ENCODE assay signal across 8 cellular contexts in genomic region chr1:10693497-10694273, GRCh38.
DNase-seq lines count a peak whose midpoint lies in the region; ATAC-seq and TF ChIP-seq lines count a peak whose summit lies in the region.

No MANE protein-coding gene starts in this region.

- H3K27me3 Mint-ChIP-seq in activated CD4-positive, alpha-beta T cell treated with anti-CD3 and anti-CD28 coated beads, Interleukin-2, amount 10 ng/mL, durations not matched to agents 7 days and 5 days = peaks cover 12% of the 10 kb centered on the region
- H3K27me3 Mint-ChIP-seq in natural killer cell (ENCODE audit: low read depth in 2 of 2) = no peaks in the 10 kb centered on the region

- DNase-seq in AG08396 (ENCODE audit: low spot score) = peak; percentile 60
- DNase-seq in GM19238 (ENCODE audit: insufficient read length, low spot score) = peak; percentile 72
- DNase-seq in MG63 = peak; percentile 52
- DNase-seq in activated CD4-positive, alpha-beta T cell treated with anti-CD3 and anti-CD28 coated beads, Interleukin-2, amount 10 ng/mL, durations not matched to agents 7 days and 5 days = peak; percentile 43
- peak; percentile 62 for DNase-seq in natural killer cell
- DNase-seq in NCI-H1092 (lab: John Stamatoyannopoulos, UW) = no peak

- WGBS in urinary bladder = under 1% methylated on average over 79 of the region's 79 CpGs

- TF ChIP-seq CTCF in natural killer cell (IDR thresholded peaks at IDR 0.05) = no peak

- H3K36me3 ChIP-seq in MG63 = no peaks in the 10 kb centered on the region
- no peaks in the 10 kb centered on the region for H3K36me3 ChIP-seq in endocrine pancreas (ENCODE audit: control insufficient read depth, insufficient read depth, low read length)
- no peaks in the 10 kb centered on the region for H3K36me3 ChIP-seq in urinary bladder (ENCODE audit: insufficient read depth)

- H3K27me3 ChIP-seq in MG63 (no peaks in the 10 kb centered on the region), endocrine pancreas (ENCODE audit: control insufficient read depth, insufficient read depth, low read length) (no peaks in the 10 kb centered on the region)

- peak; percentile 31 to 45 (median 36) for ATAC-seq in natural killer cell

- peak overlapping the region; percentile 32 for H3K9ac ChIP-seq in endocrine pancreas (ENCODE audit: control insufficient read depth, insufficient read depth, low read length)

- no peaks in the 10 kb centered on the region for H3K36me3 Mint-ChIP-seq in activated CD4-positive, alpha-beta T cell treated with anti-CD3 and anti-CD28 coated beads, Interleukin-2, amount 10 ng/mL, durations not matched to agents 7 days and 5 days (ENCODE audit: low read depth)
- H3K36me3 Mint-ChIP-seq in natural killer cell = no peaks in the 10 kb centered on the region

- no peaks in the 10 kb centered on the region for H3K9me3 ChIP-seq in MG63
- no peaks in the 10 kb centered on the region for H3K9me3 ChIP-seq in endocrine pancreas (ENCODE audit: control insufficient read depth, low read length)

- H3K4me1 ChIP-seq in endocrine pancreas (ENCODE audit: control insufficient read depth, insufficient read depth, low read length) (no peaks in the 10 kb centered on the region), urinary bladder (ENCODE audit: insufficient read depth) (no peaks in the 10 kb centered on the region)

- POLR2A ChIA-PET in activated CD4-positive, alpha-beta T cell treated with anti-CD3 and anti-CD28 coated beads, Interleukin-2, amount 10 ng/mL, durations not matched to agents 7 days and 5 days (lab: Charles Lee) = no interaction called here

- CTCF ChIA-PET in activated CD4-positive, alpha-beta T cell treated with anti-CD3 and anti-CD28 coated beads, Interleukin-2, amount 10 ng/mL, durations not matched to agents 7 days and 5 days (lab: Charles Lee) = interaction anchor here (1.2 kb wide), 1 partner anchor 200 kb away, joined by 3 read pairs; no protein-coding TSS in a partner anchor

- intact Hi-C loops in natural killer cell (cut with micrococcal nuclease) = loop anchor here (5.0 kb wide), 3 partner anchors 174 to 871 kb away; partner anchors contain the start of gene CLSTN1

- peaks cover 25% of the 10 kb centered on the region for H3K4me1 Mint-ChIP-seq in activated CD4-positive, alpha-beta T cell treated with anti-CD3 and anti-CD28 coated beads, Interleukin-2, amount 10 ng/mL, durations not matched to agents 7 days and 5 days
- peaks cover 16 to 47% of the 10 kb centered on the region in 2 donors for H3K4me1 Mint-ChIP-seq in natural killer cell

- H3K27ac ChIP-seq in urinary bladder (ENCODE audit: low read depth) = peak overlapping the region; percentile 43

- H3K4me3 Mint-ChIP-seq in activated CD4-positive, alpha-beta T cell treated with anti-CD3 and anti-CD28 coated beads, Interleukin-2, amount 10 ng/mL, durations not matched to agents 7 days and 5 days = peak overlapping the region; percentile 86
- H3K4me3 Mint-ChIP-seq in natural killer cell = peak overlapping the region; percentile 93

- peak overlapping the region; percentile 93 for H3K27ac Mint-ChIP-seq in activated CD4-positive, alpha-beta T cell treated with anti-CD3 and anti-CD28 coated beads, Interleukin-2, amount 10 ng/mL, durations not matched to agents 7 days and 5 days
- H3K27ac Mint-ChIP-seq in natural killer cell = peak overlapping the region; percentile 82 to 92

- H3K9me3 Mint-ChIP-seq in activated CD4-positive, alpha-beta T cell treated with anti-CD3 and anti-CD28 coated beads, Interleukin-2, amount 10 ng/mL, durations not matched to agents 7 days and 5 days = no peaks in the 10 kb centered on the region
- no peaks in the 10 kb centered on the region for H3K9me3 Mint-ChIP-seq in natural killer cell

- H3K4me3 ChIP-seq in MG63 (peak overlapping the region; percentile 59), endocrine pancreas (ENCODE audit: control insufficient read depth, insufficient read depth, low read length) (peak overlapping the region; percentile 61), urinary bladder (ENCODE audit: low read depth, low read length) (peak overlapping the region; percentile 82)
